1 cellular context compared by ENCODE assay signal in genomic region chr9:92180669-92181181, GRCh38.
TF ChIP-seq lines count a peak whose summit lies in the region.

No MANE protein-coding gene starts in this region.

TF ChIP-seq in K562, 482 proteins besides CTCF, POLR2A, EP300 and RAD21 (continued from another document and continues in another):
- TF ChIP-seq, protein P1, sequence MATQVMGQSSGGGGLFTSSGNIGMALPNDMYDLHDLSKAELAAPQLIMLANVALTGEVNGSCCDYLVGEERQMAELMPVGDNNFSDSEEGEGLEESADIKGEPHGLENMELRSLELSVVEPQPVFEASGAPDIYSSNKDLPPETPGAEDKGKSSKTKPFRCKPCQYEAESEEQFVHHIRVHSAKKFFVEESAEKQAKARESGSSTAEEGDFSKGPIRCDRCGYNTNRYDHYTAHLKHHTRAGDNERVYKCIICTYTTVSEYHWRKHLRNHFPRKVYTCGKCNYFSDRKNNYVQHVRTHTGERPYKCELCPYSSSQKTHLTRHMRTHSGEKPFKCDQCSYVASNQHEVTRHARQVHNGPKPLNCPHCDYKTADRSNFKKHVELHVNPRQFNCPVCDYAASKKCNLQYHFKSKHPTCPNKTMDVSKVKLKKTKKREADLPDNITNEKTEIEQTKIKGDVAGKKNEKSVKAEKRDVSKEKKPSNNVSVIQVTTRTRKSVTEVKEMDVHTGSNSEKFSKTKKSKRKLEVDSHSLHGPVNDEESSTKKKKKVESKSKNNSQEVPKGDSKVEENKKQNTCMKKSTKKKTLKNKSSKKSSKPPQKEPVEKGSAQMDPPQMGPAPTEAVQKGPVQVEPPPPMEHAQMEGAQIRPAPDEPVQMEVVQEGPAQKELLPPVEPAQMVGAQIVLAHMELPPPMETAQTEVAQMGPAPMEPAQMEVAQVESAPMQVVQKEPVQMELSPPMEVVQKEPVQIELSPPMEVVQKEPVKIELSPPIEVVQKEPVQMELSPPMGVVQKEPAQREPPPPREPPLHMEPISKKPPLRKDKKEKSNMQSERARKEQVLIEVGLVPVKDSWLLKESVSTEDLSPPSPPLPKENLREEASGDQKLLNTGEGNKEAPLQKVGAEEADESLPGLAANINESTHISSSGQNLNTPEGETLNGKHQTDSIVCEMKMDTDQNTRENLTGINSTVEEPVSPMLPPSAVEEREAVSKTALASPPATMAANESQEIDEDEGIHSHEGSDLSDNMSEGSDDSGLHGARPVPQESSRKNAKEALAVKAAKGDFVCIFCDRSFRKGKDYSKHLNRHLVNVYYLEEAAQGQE (CRISPR knock-in tag; IDR thresholded peaks at IDR 0.05; ENCODE audit: low read depth) = no peak
- TF ChIP-seq TAF15 (IDR thresholded peaks at IDR 0.05; ENCODE audit: low read depth, low read length) (no peak), ZNF507 (tag; conservative IDR thresholded peaks at IDR 0.05) (no peak), STAG1 (CRISPR knock-in tag; IDR thresholded peaks at IDR 0.05; ENCODE audit: borderline replicate concordance) (no peak), NFIX (CRISPR knock-in tag; IDR thresholded peaks at IDR 0.05; ENCODE audit: low read depth) (no peak), SLC30A9 (CRISPR knock-in tag; IDR thresholded peaks at IDR 0.05) (no peak), DPF2 (IDR thresholded peaks at IDR 0.05) (peak; percentile 63), KAT8 (IDR thresholded peaks at IDR 0.05; ENCODE audit: low read depth) (no peak), ZNF143 (CRISPR knock-in tag; IDR thresholded peaks at IDR 0.05) (no peak), SIN3A (IDR thresholded peaks at IDR 0.05; ENCODE audit: borderline replicate concordance in 2 of 2, control insufficient read depth in 1 of 2, low read depth in 2 of 2, low read length in 2 of 2) (peak in 1 of 2 experiments; percentile 63; a peak in 1 of 4 replicates), NR2C1 (IDR thresholded peaks at IDR 0.05) (peak; percentile 50; the same call in 1 of the 2 replicates), NR2C1 (tag; IDR thresholded peaks at IDR 0.05) (0 out of 2 replicates have a peak, but pooled peaks have one; percentile 22), HMGN3 (IDR thresholded peaks at IDR 0.05; ENCODE audit: borderline replicate concordance, extremely low read depth, insufficient read length, low read depth, low read length) (no peak), TAL1 (IDR thresholded peaks at IDR 0.05) (no peak), ZKSCAN1 (IDR thresholded peaks at IDR 0.05; ENCODE audit: low read depth, low read length) (no peak), SOX6 (IDR thresholded peaks at IDR 0.05) (no peak), POLR2B (IDR thresholded peaks at IDR 0.05; ENCODE audit: low read depth, partially characterized antibody) (no peak), ZNF511 (CRISPR knock-in tag; IDR thresholded peaks at IDR 0.05) (peak; percentile 43; the same call in 1 of the 2 replicates), ZNF589 (CRISPR knock-in tag; IDR thresholded peaks at IDR 0.05; ENCODE audit: low read depth) (no peak), ZNF778 (CRISPR knock-in tag; IDR thresholded peaks at IDR 0.05) (no peak), TEAD1 (CRISPR knock-in tag; IDR thresholded peaks at IDR 0.05) (no peak; a peak in 1 of 4 replicates), RBM14 (IDR thresholded peaks at IDR 0.05; ENCODE audit: borderline replicate concordance, insufficient read depth, low read depth, low read length) (no peak), ZNF668 (CRISPR knock-in tag; IDR thresholded peaks at IDR 0.05) (no peak), GATAD2A (IDR thresholded peaks at IDR 0.05) (0 out of 2 replicates have a peak, but pooled peaks have one; percentile 26), U2AF2 (optimal IDR thresholded peaks at IDR 0.05; ENCODE audit: low read depth, low read length) (no peak), TCF15 (CRISPR knock-in tag; IDR thresholded peaks at IDR 0.05) (no peak), ARID3A (IDR thresholded peaks at IDR 0.05; ENCODE audit: borderline replicate concordance, low read depth, low read length) (no peak), ZNF592 (IDR thresholded peaks at IDR 0.05) (peak; percentile 92), NR2C2 (CRISPR knock-in tag; IDR thresholded peaks at IDR 0.05) (no peak), NR2C2 (tag; IDR thresholded peaks at IDR 0.05) (peak; percentile 61), NCOA4 (IDR thresholded peaks at IDR 0.05; ENCODE audit: partially characterized antibody) (no peak), TRIM24 (IDR thresholded peaks at IDR 0.05) (peak in 1 of 2 experiments; percentile 60; a peak in 2 of 4 replicates), RBM15 (IDR thresholded peaks at IDR 0.05; ENCODE audit: insufficient read depth, low read length) (no peak), GATA2 (CRISPR knock-in tag; IDR thresholded peaks at IDR 0.05) (no peak; the same call in 1 of the 2 replicates), SAP30 (IDR thresholded peaks at IDR 0.05; ENCODE audit: borderline replicate concordance, insufficient read depth, low read depth, low read length, poor library complexity, severe bottlenecking) (no peak), DACH1 (IDR thresholded peaks at IDR 0.05; ENCODE audit: partially characterized antibody) (peak; percentile 73), MCM3 (IDR thresholded peaks at IDR 0.05) (no peak), CREB3 (tag; conservative IDR thresholded peaks at IDR 0.05; ENCODE audit: low read depth) (peak; percentile 62), PHF8 (IDR thresholded peaks at IDR 0.05; ENCODE audit: borderline replicate concordance, low read length) (no peak; the same call in 1 of the 2 replicates), TBP (optimal IDR thresholded peaks at IDR 0.05; ENCODE audit: low read depth, low read length) (peak; percentile 10), ZNF609 (CRISPR knock-in tag; IDR thresholded peaks at IDR 0.05; ENCODE audit: borderline replicate concordance) (no peak), RBM39 (optimal IDR thresholded peaks at IDR 0.05; ENCODE audit: low read depth, low read length) (no peak), FOXA1 (IDR thresholded peaks at IDR 0.05; ENCODE audit: borderline replicate concordance) (no peak), NFE2 (IDR thresholded peaks at IDR 0.05; ENCODE audit: low read depth) (peak; percentile 92)
- TF ChIP-seq, protein P2, sequence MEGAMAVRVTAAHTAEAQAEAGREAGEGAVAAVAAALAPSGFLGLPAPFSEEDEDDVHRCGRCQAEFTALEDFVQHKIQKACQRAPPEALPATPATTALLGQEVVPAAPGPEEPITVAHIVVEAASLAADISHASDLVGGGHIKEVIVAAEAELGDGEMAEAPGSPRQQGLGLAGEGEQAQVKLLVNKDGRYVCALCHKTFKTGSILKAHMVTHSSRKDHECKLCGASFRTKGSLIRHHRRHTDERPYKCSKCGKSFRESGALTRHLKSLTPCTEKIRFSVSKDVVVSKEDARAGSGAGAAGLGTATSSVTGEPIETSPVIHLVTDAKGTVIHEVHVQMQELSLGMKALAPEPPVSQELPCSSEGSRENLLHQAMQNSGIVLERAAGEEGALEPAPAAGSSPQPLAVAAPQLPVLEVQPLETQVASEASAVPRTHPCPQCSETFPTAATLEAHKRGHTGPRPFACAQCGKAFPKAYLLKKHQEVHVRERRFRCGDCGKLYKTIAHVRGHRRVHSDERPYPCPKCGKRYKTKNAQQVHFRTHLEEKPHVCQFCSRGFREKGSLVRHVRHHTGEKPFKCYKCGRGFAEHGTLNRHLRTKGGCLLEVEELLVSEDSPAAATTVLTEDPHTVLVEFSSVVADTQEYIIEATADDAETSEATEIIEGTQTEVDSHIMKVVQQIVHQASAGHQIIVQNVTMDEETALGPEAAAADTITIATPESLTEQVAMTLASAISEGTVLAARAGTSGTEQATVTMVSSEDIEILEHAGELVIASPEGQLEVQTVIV (CRISPR knock-in tag; IDR thresholded peaks at IDR 0.05; ENCODE audit: borderline replicate concordance) = no peak
- TF ChIP-seq, protein P3, sequence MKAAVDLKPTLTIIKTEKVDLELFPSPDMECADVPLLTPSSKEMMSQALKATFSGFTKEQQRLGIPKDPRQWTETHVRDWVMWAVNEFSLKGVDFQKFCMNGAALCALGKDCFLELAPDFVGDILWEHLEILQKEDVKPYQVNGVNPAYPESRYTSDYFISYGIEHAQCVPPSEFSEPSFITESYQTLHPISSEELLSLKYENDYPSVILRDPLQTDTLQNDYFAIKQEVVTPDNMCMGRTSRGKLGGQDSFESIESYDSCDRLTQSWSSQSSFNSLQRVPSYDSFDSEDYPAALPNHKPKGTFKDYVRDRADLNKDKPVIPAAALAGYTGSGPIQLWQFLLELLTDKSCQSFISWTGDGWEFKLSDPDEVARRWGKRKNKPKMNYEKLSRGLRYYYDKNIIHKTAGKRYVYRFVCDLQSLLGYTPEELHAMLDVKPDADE (conservative IDR thresholded peaks at IDR 0.05; ENCODE audit: control insufficient read depth, low read depth, low read length) = no peak
